Comparison of ENCODE assay signal across 11 cellular contexts in the genomic region with DNA sequence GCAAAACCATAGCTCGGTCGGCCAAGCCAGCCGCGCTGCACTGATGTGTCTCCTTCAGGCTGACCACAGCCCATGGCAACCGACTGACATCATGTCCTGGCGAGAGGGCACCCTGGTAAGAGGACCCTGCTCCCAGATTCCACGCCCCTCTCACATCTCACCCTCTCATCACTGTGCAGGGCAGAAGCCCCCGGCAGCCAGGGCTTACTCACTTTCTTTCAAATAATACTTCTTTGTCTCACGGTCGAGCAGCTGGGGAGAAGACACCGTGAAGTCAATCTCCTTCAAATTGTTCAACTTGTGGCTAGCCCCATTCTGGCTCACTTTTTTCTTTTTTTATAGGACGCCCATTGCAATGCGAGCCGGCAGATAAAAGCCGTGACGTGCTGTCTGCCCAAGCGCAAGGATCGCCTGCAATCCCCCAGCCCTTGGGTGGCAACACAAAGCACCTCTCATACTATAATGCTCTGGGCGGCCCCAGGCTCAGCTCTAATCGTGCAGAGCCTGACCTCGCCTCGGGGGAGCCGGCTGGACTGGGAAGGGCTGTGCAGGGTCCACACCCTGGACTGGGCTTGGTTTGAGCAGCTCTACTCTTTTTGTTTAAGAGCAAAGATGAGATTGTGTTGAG. TPM values are rescaled to one million over a fixed set of nuclear protein-coding genes. Genes with fewer than 3 reads are reported as not detected.
DNase-seq lines count a peak whose midpoint lies in the region; ATAC-seq and TF ChIP-seq lines count a peak whose summit lies in the region.
"Had no signal": no experiment of that assay in that cellular context is flagged by ENCODE, and none has a peak within 500 bp of the region (broad histone marks: within the 10 kb centered on the region; RNA-seq: fewer than 3 reads in every experiment).

No MANE protein-coding gene starts in this region.

- no peak overlapping the region for H3K4me3 Mint-ChIP-seq in stimulated activated naive B cell treated with anti-CD40 and anti-IgM and Interleukin-4, amounts not matched to agents 10 μg/mL and 1 μg/mL and 100 μg/mL, for 72 hours
- H3K4me3 Mint-ChIP-seq: activated CD4-positive, alpha-beta memory T cell treated with anti-CD3 and anti-CD28 coated beads for 36 hours; stimulated activated naive CD8-positive, alpha-beta T cell treated with anti-CD3 and anti-CD28 coated beads, Interleukin-15, Interleukin-2, amounts not matched to agents 100 ng/mL and 50 ng/mL, for 24 hours had no signal

- TF ChIP-seq CTCF in cardiac fibroblast (IDR thresholded peaks at IDR 0.05; ENCODE audit: low read depth, low read length) = no peak
- TF ChIP-seq CTCF in body of pancreas (IDR thresholded peaks at IDR 0.05) = no peak

- H3K36me3 Mint-ChIP-seq in stimulated activated naive B cell treated with anti-CD40 and anti-IgM and Interleukin-4, amounts not matched to agents 10 μg/mL and 1 μg/mL and 100 μg/mL, for 72 hours = peaks cover 8 to 20% of the 10 kb centered on the region in 2 donors

- intact Hi-C loops in left colon (cut with DNase I, micrococcal nuclease) (no loop called here), body of pancreas (cut with DNase I) (no loop called here)

- H3K4me3 ChIP-seq in cardiac fibroblast (replicated peaks in 1 of 2; ENCODE audit: low read depth in 2 of 2, low read length in 2 of 2) (peak overlapping the region; percentile 12 to 16), body of pancreas (no peak overlapping the region)

- H3K27ac Mint-ChIP-seq in stimulated activated naive B cell treated with anti-CD40 and anti-IgM and Interleukin-4, amounts not matched to agents 10 μg/mL and 1 μg/mL and 100 μg/mL, for 72 hours = peak overlapping the region; percentile 81
- H3K27ac Mint-ChIP-seq: activated CD4-positive, alpha-beta memory T cell treated with anti-CD3 and anti-CD28 coated beads for 36 hours; stimulated activated naive CD8-positive, alpha-beta T cell treated with anti-CD3 and anti-CD28 coated beads, Interleukin-15, Interleukin-2, amounts not matched to agents 100 ng/mL and 50 ng/mL, for 24 hours had no signal

- ATAC-seq in left colon (peak; percentile 96), body of pancreas (no peak), GM18873 (IDR thresholded peaks at IDR 0.05; ENCODE audit: low FRiP score, unreplicated experiment) (no peak), HG02571 (IDR thresholded peaks at IDR 0.05; ENCODE audit: unreplicated experiment) (no peak)
- ATAC-seq in stimulated activated naive B cell treated with anti-CD40 and anti-IgM and Interleukin-4, amounts not matched to agents 10 μg/mL and 1 μg/mL and 100 μg/mL, for 72 hours (replicated peaks) = no peak

- no peak for TF ChIP-seq POLR2A in body of pancreas (IDR thresholded peaks at IDR 0.05)

- peaks cover 38% of the 10 kb centered on the region for H3K4me1 ChIP-seq in body of pancreas

- H3K27me3 Mint-ChIP-seq in stimulated activated naive B cell treated with anti-CD40 and anti-IgM and Interleukin-4, amounts not matched to agents 10 μg/mL and 1 μg/mL and 100 μg/mL, for 72 hours = no peaks in the 10 kb centered on the region
- H3K27me3 Mint-ChIP-seq: activated CD4-positive, alpha-beta memory T cell treated with anti-CD3 and anti-CD28 coated beads for 36 hours; stimulated activated naive CD8-positive, alpha-beta T cell treated with anti-CD3 and anti-CD28 coated beads, Interleukin-15, Interleukin-2, amounts not matched to agents 100 ng/mL and 50 ng/mL, for 24 hours had no signal

- H3K36me3 ChIP-seq in body of pancreas (replicated peaks in 1 of 2; ENCODE audit: insufficient read depth in 1 of 2, low read depth in 2 of 2) = no peaks in the 10 kb centered on the region

- peak; percentile 88 for DNase-seq in NCI-H82 (lab: John Stamatoyannopoulos, UW)
- DNase-seq in cardiac fibroblast (ENCODE audit: low read depth in 2 of 2) = peak; percentile 52 to 68
- peak in 1 of 2 donors; percentile 63 for DNase-seq in left colon
- no peak for DNase-seq in stimulated activated naive B cell treated with anti-CD40 and anti-IgM and Interleukin-4, amounts not matched to agents 10 μg/mL and 1 μg/mL and 100 μg/mL, for 72 hours
- DNase-seq in body of pancreas = no peak
- DNase-seq: activated CD4-positive, alpha-beta memory T cell treated with anti-CD3 and anti-CD28 coated beads for 36 hours; GDM1; NCI-H1436 had no signal

- no peaks in the 10 kb centered on the region for H3K9me3 ChIP-seq in body of pancreas

- no peaks in the 10 kb centered on the region for H3K27me3 ChIP-seq in body of pancreas

- H3K4me1 Mint-ChIP-seq in stimulated activated naive B cell treated with anti-CD40 and anti-IgM and Interleukin-4, amounts not matched to agents 10 μg/mL and 1 μg/mL and 100 μg/mL, for 72 hours = peaks cover 25 to 41% of the 10 kb centered on the region in 2 donors

- H3K27ac ChIP-seq in body of pancreas = no peak overlapping the region

- 89 to 92% methylated on average over 22 to 23 of the region's 23 CpGs for WGBS in body of pancreas, 2 donors

- H3K9me3 Mint-ChIP-seq in stimulated activated naive B cell treated with anti-CD40 and anti-IgM and Interleukin-4, amounts not matched to agents 10 μg/mL and 1 μg/mL and 100 μg/mL, for 72 hours = no peaks in the 10 kb centered on the region
- H3K9me3 Mint-ChIP-seq: activated CD4-positive, alpha-beta memory T cell treated with anti-CD3 and anti-CD28 coated beads for 36 hours; stimulated activated naive CD8-positive, alpha-beta T cell treated with anti-CD3 and anti-CD28 coated beads, Interleukin-15, Interleukin-2, amounts not matched to agents 100 ng/mL and 50 ng/mL, for 24 hours had no signal

RNA-seq across cellular contexts. Expression of a gene that starts 33.6 kb away (rescaled TPM):
- total RNA-seq in left colon (10 to 100 TPM; 52.7 to 53.4 TPM), body of pancreas (10 to 100 TPM; 66.4 to 91.0 TPM)

Comparison
In these comparisons a context has a peak if more than half of its experiments do, and no peak if none do; other contexts are left out.
1. DNase-seq: peak in NCI-H82 (single experiment) and cardiac fibroblast (2 of 2); none in stimulated activated naive B cell treated with anti-CD40 and anti-IgM and Interleukin-4, amounts not matched to agents 10 μg/mL and 1 μg/mL and 100 μg/mL, for 72 hours (single experiment) and body of pancreas (0 of 4).
2. H3K4me3 ChIP-seq: peak in cardiac fibroblast (2 of 2); none in body of pancreas (0 of 2).